Comparison of ENCODE assay signal across 12 cellular contexts in the genomic region with DNA sequence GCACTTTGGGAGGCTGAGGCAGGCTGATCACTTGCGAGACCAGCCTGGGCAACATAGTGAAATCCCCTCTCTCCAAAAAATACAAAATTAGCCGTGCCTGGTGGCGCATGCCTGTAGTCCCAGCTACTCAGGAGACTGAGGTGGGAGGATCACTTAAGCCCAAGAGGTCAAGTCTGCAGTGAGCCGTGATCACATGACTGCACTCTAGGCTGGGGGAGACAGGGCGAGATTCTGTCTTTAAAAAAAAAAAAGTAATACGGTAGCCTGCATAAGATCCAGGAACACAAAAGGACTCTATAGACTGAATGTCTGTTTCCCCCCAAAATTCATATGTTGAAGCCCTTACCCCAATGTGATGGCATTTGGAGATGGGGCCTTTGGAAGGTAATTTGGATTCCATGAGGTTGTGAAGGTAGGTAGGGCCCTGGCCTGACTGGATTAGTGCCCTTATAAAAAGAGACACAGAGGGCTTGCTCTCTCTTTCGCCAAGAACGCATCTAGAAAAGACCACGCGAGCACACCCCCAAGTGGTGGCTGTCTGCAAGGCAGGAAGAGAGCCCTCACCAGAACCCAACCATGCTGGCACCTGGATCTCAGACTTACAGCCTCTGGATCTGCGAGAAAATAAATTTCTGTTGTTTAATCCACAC. TPM values are rescaled to one million over a fixed set of nuclear protein-coding genes. Genes with fewer than 3 reads are reported as not detected.
DNase-seq lines count a peak whose midpoint lies in the region; ATAC-seq and TF ChIP-seq lines count a peak whose summit lies in the region.
"Had no signal": no experiment of that assay in that cellular context is flagged by ENCODE, and none has a peak within 500 bp of the region (broad histone marks: within the 10 kb centered on the region; RNA-seq: fewer than 3 reads in every experiment).

No MANE protein-coding gene starts in this region.

- no peak for ATAC-seq in HG03139 (IDR thresholded peaks at IDR 0.05; ENCODE audit: unreplicated experiment)

- H3K4me3 ChIP-seq in Loucy (ENCODE audit: low read length, poor library complexity, severe bottlenecking) = no peak overlapping the region
- no peak overlapping the region for H3K4me3 ChIP-seq in mammary epithelial cell (replicated peaks in 1 of 3; ENCODE audit: insufficient read depth in 1 of 3, low read depth in 2 of 3, low read length in 3 of 3)
- H3K4me3 ChIP-seq: vagina had no signal

- no TSS peak for BruUV-seq in mammary epithelial cell (replicated peaks; lab: Mats Ljungman, UMichigan)

- DNase-seq in stimulated activated CD4-positive, alpha-beta T cell treated with anti-CD3 and anti-CD28 coated beads, Interleukin-15, amount 100 ng/mL, for 24 hours = peak; percentile 28
- DNase-seq in stimulated activated CD4-positive, alpha-beta T cell treated with anti-CD3 and anti-CD28 coated beads, Interleukin-2, amount 100 ng/mL, for 48 hours = no peak
- no peak for DNase-seq in mammary epithelial cell
- no peak for DNase-seq in NCI-H524 treated with DMSO at 0.1 percent for 48 hours (lab: John Stamatoyannopoulos, UW)
- DNase-seq in D341Med (ENCODE audit: low spot score) = no peak
- DNase-seq in mesothelial cell of epicardium (ENCODE audit: low spot score in 2 of 2, unreplicated experiment in 2 of 2) = no peak
- DNase-seq: DMS79 treated with DMSO at 0.1 percent for 48 hours, SHP77 had no signal

- H3K27me3 Mint-ChIP-seq in mesothelial cell of epicardium (ENCODE audit: low read depth) = no peaks in the 10 kb centered on the region

- H3K4me2 ChIP-seq in Loucy (ENCODE audit: low read depth, low read length, poor library complexity, severe bottlenecking) (no peak overlapping the region), mammary epithelial cell (ENCODE audit: insufficient read depth, low read depth, low read length) (no peak overlapping the region)

- CTCF ChIA-PET in mammary epithelial cell (lab: Charles Lee; ENCODE audit: low non-redundant PET) = no interaction called here

- H3F3A ChIP-seq in Loucy (ENCODE audit: low read depth) = no peaks in the 10 kb centered on the region

- no peak overlapping the region for H3K4me3 Mint-ChIP-seq in mesothelial cell of epicardium

- H3K27ac ChIP-seq in mammary epithelial cell (ENCODE audit: insufficient read depth, low read depth, low read length) = no peak overlapping the region
- H3K27ac ChIP-seq: epithelial cell of prostate, vagina had no signal

- H3K9me2 ChIP-seq in Loucy (replicated peaks; ENCODE audit: low read depth, low read length) = no peaks in the 10 kb centered on the region

- H4K20me1 ChIP-seq in Loucy (ENCODE audit: insufficient read depth, low read length, poor library complexity, severe bottlenecking) (no peaks in the 10 kb centered on the region), mammary epithelial cell (ENCODE audit: insufficient read depth, low read length) (no peaks in the 10 kb centered on the region)

- H3K9ac ChIP-seq in Loucy (ENCODE audit: low read depth, low read length, poor library complexity, severe bottlenecking) (no peak overlapping the region), mammary epithelial cell (ENCODE audit: insufficient read depth, low read length) (no peak overlapping the region)

- H3K4me1 ChIP-seq in Loucy (ENCODE audit: insufficient read depth, low read length, poor library complexity, severe bottlenecking) (peaks cover 34% of the 10 kb centered on the region), mammary epithelial cell (ENCODE audit: insufficient read depth, low read length) (peaks cover 22% of the 10 kb centered on the region)
- H3K4me1 ChIP-seq: vagina had no signal

- in situ Hi-C loops in mammary epithelial cell (cut with MboI; ENCODE audit: low sequenced_read_pairs in 2 of 2) = loop anchor here in 1 of 2 donors (10.0 kb wide), 1 partner anchor 88 kb away; no protein-coding TSS in a partner anchor

- peaks cover 25% of the 10 kb centered on the region for H3K4me1 Mint-ChIP-seq in mesothelial cell of epicardium

- H3K36me3 ChIP-seq in Loucy (ENCODE audit: insufficient read depth, low read length) = no peaks in the 10 kb centered on the region
- H3K36me3 ChIP-seq in mammary epithelial cell (ENCODE audit: insufficient read depth, low read length) = no peaks in the 10 kb centered on the region
- H3K36me3 ChIP-seq: vagina had no signal

- WGBS in mammary epithelial cell (ENCODE audit: low coverage, missing lambda C conversion rate) = 98% methylated on average over 11 of the region's 11 CpGs

- H3K27me3 ChIP-seq in Loucy (ENCODE audit: insufficient read depth, low read length, poor library complexity, severe bottlenecking) = no peaks in the 10 kb centered on the region
- no peaks in the 10 kb centered on the region for H3K27me3 ChIP-seq in mammary epithelial cell (ENCODE audit: insufficient read depth, low read length)
- H3K27me3 ChIP-seq: vagina had no signal

- H3K9me3 ChIP-seq in Loucy (ENCODE audit: insufficient read depth, low read depth, low read length) (no peaks in the 10 kb centered on the region), mammary epithelial cell (replicated peaks; ENCODE audit: insufficient read depth, low read length) (no peaks in the 10 kb centered on the region)
- H3K9me3 ChIP-seq: vagina had no signal

- no peaks in the 10 kb centered on the region for H3K36me3 Mint-ChIP-seq in mesothelial cell of epicardium

- H3K27ac Mint-ChIP-seq in mesothelial cell of epicardium = no peak overlapping the region

- H3K79me2 ChIP-seq in Loucy (ENCODE audit: insufficient read depth, low read length) (peaks cover 56% of the 10 kb centered on the region), mammary epithelial cell (ENCODE audit: insufficient read depth, low read length) (peaks cover 88% of the 10 kb centered on the region)

- dilution Hi-C loops in mammary epithelial cell (cut with HindIII; ENCODE audit: low sequenced_read_pairs) = no loop called here

- H3K9me3 Mint-ChIP-seq in mesothelial cell of epicardium = no peaks in the 10 kb centered on the region

- intact Hi-C loops in mammary epithelial cell (cut with micrococcal nuclease) = no loop called here

- peak; percentile 68 for TF ChIP-seq CTCF in Loucy (conservative IDR thresholded peaks at IDR 0.05; ENCODE audit: low read length)
- TF ChIP-seq CTCF in mammary epithelial cell (conservative IDR thresholded peaks at IDR 0.05 in 1 of 2, IDR thresholded peaks at IDR 0.05 in 1 of 2; ENCODE audit: extremely low read depth in 1 of 2, insufficient read depth in 1 of 2, low read depth in 1 of 2, low read length in 2 of 2) = peak; percentile 6 to 22
- no peak for TF ChIP-seq CTCF in mesothelial cell of epicardium (IDR thresholded peaks at IDR 0.05; ENCODE audit: unreplicated experiment)

- H2AFZ ChIP-seq in Loucy (ENCODE audit: low read length) (no peak overlapping the region), mammary epithelial cell (ENCODE audit: low read depth, low read length) (no peak overlapping the region)

RNA-seq across cellular contexts. Expression of a gene that starts 17.0 kb away (rescaled TPM):
- total RNA-seq in mammary epithelial cell (100 to 1,000 TPM in 1 of 2 donors, 10 to 100 TPM in 1; 14.8 to 103 TPM), mesothelial cell of epicardium (51.4 to 54.2 TPM (median 53.0 TPM) in 3 replicates)
- 57.0 TPM for polyA plus RNA-seq in mammary epithelial cell
- polyA minus RNA-seq in mammary epithelial cell = 51.4 TPM
